In genomic region chr1:210262167-210262896, GRCh38 we compare ENCODE assay signal across 11 cellular contexts. TPM values are rescaled to one million over a fixed set of nuclear protein-coding genes. Genes with fewer than 3 reads are reported as not detected.
DNase-seq lines count a peak whose midpoint lies in the region; ATAC-seq and TF ChIP-seq lines count a peak whose summit lies in the region.
"Had no signal": no experiment of that assay in that cellular context is flagged by ENCODE, and none has a peak within 500 bp of the region (broad histone marks: within the 10 kb centered on the region; RNA-seq: fewer than 3 reads in every experiment).

No MANE protein-coding gene starts in this region.

- H3K9me3 ChIP-seq in HEK293 (ENCODE audit: control insufficient read depth, insufficient read depth, low read depth, low read length), result no peaks in the 10 kb centered on the region
- no peaks in the 10 kb centered on the region for H3K9me3 ChIP-seq in breast epithelium
- no peaks in the 10 kb centered on the region for H3K9me3 ChIP-seq in stomach smooth muscle (ENCODE audit: control insufficient read depth in 2 of 2, low read length in 2 of 2)

- TF ChIP-seq CTCF in HEK293 (tag by site-specific recombination; IDR thresholded peaks at IDR 0.05) (no peak), breast epithelium (IDR thresholded peaks at IDR 0.05) (no peak)

- intact Hi-C loops in breast epithelium (cut with DNase I; ENCODE audit: low total_unique reads), result no loop called here

- no peak for ATAC-seq in HG02571 (IDR thresholded peaks at IDR 0.05; ENCODE audit: unreplicated experiment)
- no peak for ATAC-seq in GM18867 (IDR thresholded peaks at IDR 0.05; ENCODE audit: unreplicated experiment)

- CTCF ChIA-PET in HEK293 (lab: Yijun Ruan, JAX), result interaction anchor here (0.7 to 3.7 kb wide), 4 partner anchors 12 to 22 kb away, joined by 3 to 24 read pairs (median 4); no protein-coding TSS in a partner anchor

- H3K27ac ChIP-seq in HEK293 (ENCODE audit: extremely low read depth, low read depth, low read length), result no peak overlapping the region; the same call in 1 of the 2 replicates
- H3K27ac ChIP-seq in breast epithelium, result peak overlapping the region; percentile 75 to 87
- H3K27ac ChIP-seq in stomach smooth muscle (ENCODE audit: low read length), result peak overlapping the region; percentile 69
- H3K27ac ChIP-seq: parathyroid adenoma had no signal

- H3K9ac ChIP-seq in stomach smooth muscle (ENCODE audit: low read length in 2 of 2), result peak overlapping the region in 1 of 2 donors; percentile 42
- H3K9ac ChIP-seq: parathyroid adenoma had no signal

- POLR2A ChIA-PET in HEK293 (lab: Yijun Ruan, JAX), result no interaction called here

- H3K4me1 ChIP-seq in HEK293 (ENCODE audit: control insufficient read depth, insufficient read depth, low read length) (peaks cover 16% of the 10 kb centered on the region), breast epithelium (peaks cover 14 to 17% of the 10 kb centered on the region in 2 donors), stomach smooth muscle (ENCODE audit: control insufficient read depth, insufficient read depth, low read length) (peaks cover 54% of the 10 kb centered on the region)

- TF ChIP-seq POLR2A in breast epithelium (IDR thresholded peaks at IDR 0.05), result no peak

- DNase-seq in breast epithelium (ENCODE audit: low spot score in 2 of 2) (no peak), islet precursor cell (peak; percentile 64)
- DNase-seq in central memory CD4-positive, alpha-beta T cell, result no peak
- no peak for DNase-seq in NK-92 treated with Interleukin-12 subunit alpha and Interleukin-12 subunit beta, amount 100 ng/mL, for 24 hours (lab: John Stamatoyannopoulos, UW)
- DNase-seq: activated CD8-positive, alpha-beta memory T cell treated with anti-CD3 and anti-CD28 coated beads, Interleukin-2, amount 50 U/mL, for 4 hours; NCI-H2227 treated with DMSO at 0.1 percent for 48 hours had no signal

- H3K27me3 ChIP-seq in breast epithelium, result no peaks in the 10 kb centered on the region
- no peaks in the 10 kb centered on the region for H3K27me3 ChIP-seq in stomach smooth muscle (ENCODE audit: control insufficient read depth in 1 of 2, insufficient read depth in 2 of 2, low read length in 2 of 2)

- no peak overlapping the region for H3K4me3 ChIP-seq in HEK293 (ENCODE audit: low read depth, low read length)
- H3K4me3 ChIP-seq in breast epithelium, result peak overlapping the region in 1 of 3 donors; percentile 39
- H3K4me3 ChIP-seq in stomach smooth muscle (ENCODE audit: low read length in 2 of 2), result peak overlapping the region; percentile 15 to 35

- H3K36me3 ChIP-seq in HEK293 (ENCODE audit: control insufficient read depth in 2 of 2, insufficient read depth in 1 of 2, low read length in 2 of 2), result no peaks in the 10 kb centered on the region
- H3K36me3 ChIP-seq in breast epithelium, result no peaks in the 10 kb centered on the region
- no peaks in the 10 kb centered on the region for H3K36me3 ChIP-seq in stomach smooth muscle (ENCODE audit: control insufficient read depth in 2 of 2, insufficient read depth in 2 of 2, low read length in 2 of 2)

TF ChIP-seq in HEK293, 187 proteins besides CTCF, POLR2A, EP300 and RAD21:
- peak; percentile 45; the same call in 1 of the 2 replicates for TF ChIP-seq ZSCAN30 (tag by site-specific recombination; IDR thresholded peaks at IDR 0.05)
- TF ChIP-seq ZNF580 (tag by site-specific recombination; IDR thresholded peaks at IDR 0.05), result no peak

RNA-seq across cellular contexts. Expression of gene SERTAD4, which starts 29.7 kb away (rescaled TPM):
- 10 to 100 TPM in 1 of 3 donors, 1 to 10 TPM in 1, under 1 TPM in 1; 0.80 to 47.9 (median 7.9) TPM for total RNA-seq in breast epithelium
